1 cellular context compared by ENCODE assay signal in the genomic region with DNA sequence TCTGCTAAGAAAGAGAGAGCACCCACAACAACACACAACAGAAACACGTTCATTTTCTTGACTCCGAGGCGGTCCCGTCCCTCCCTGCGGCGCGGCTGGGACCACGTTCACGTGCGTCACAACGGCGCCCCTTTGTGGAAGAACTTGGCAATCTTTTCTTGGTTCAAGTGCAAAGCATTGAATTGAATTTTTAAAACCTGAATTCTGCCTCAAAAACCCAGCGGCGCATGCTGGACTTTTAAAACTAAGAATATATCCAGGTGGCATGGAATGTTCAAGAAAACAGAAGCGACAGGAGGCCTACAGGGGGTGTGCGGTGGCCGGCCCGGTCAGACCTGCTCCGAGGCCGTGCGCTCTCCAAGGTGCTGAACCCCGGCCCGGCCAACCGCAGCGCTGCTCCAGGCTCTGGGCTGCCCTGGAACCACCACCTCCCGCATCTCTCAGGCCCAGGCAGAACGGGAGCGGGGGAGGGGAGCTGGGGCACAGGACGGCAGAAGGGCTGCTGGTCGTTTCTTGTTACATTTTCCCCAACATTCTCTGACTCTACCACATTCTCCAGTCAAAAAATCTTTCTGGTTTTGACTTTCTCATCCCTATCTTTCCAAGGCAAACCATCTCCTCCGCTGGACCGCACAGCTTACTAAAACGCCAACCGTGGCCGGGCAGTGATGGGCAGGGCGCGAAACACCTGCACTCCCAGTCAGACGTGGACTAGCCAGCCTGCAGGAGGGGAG.
TF ChIP-seq lines count a peak whose summit lies in the region.

No MANE protein-coding gene starts in this region.

TF ChIP-seq in H1, 55 proteins besides CTCF, POLR2A, EP300 and RAD21:
- TF ChIP-seq, protein P1, sequence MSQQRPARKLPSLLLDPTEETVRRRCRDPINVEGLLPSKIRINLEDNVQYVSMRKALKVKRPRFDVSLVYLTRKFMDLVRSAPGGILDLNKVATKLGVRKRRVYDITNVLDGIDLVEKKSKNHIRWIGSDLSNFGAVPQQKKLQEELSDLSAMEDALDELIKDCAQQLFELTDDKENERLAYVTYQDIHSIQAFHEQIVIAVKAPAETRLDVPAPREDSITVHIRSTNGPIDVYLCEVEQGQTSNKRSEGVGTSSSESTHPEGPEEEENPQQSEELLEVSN (IDR thresholded peaks at IDR 0.05): no peak
- TF ChIP-seq KDM5A (IDR thresholded peaks at IDR 0.05; ENCODE audit: low read length) (peak; percentile 87; the same call in 1 of the 2 replicates), TAF7 (optimal IDR thresholded peaks at IDR 0.05; ENCODE audit: borderline replicate concordance, low read depth, low read length) (peak; percentile 35), JUND (IDR thresholded peaks at IDR 0.05; ENCODE audit: low read length) (no peak), JUN (IDR thresholded peaks at IDR 0.05; ENCODE audit: low read depth, low read length) (no peak), ASH2L (IDR thresholded peaks at IDR 0.05; ENCODE audit: low read length) (peak; percentile 25), SP1 (IDR thresholded peaks at IDR 0.05; ENCODE audit: low read depth, low read length) (0 out of 2 replicates have a peak, but pooled peaks have one; percentile 24), EZH2 (IDR thresholded peaks at IDR 0.05; ENCODE audit: low read depth, low read length, severe bottlenecking) (peak; percentile 31), EGR1 (IDR thresholded peaks at IDR 0.05; ENCODE audit: borderline replicate concordance, low read depth, low read length) (0 out of 2 replicates have a peak, but pooled peaks have one; percentile 23), TAF1 (IDR thresholded peaks at IDR 0.05; ENCODE audit: low read depth, low read length) (no peak), GABPA (IDR thresholded peaks at IDR 0.05; ENCODE audit: borderline replicate concordance, insufficient read depth, low read length) (peak; percentile 70; the same call in 1 of the 2 replicates), SRF (IDR thresholded peaks at IDR 0.05; ENCODE audit: low read depth, low read length) (0 out of 2 replicates have a peak, but pooled peaks have one; percentile 23), CREB1 (IDR thresholded peaks at IDR 0.05) (0 out of 2 replicates have a peak, but pooled peaks have one; percentile 14), HDAC2 (IDR thresholded peaks at IDR 0.05; ENCODE audit: borderline replicate concordance in 1 of 2, low read depth in 2 of 2, low read length in 2 of 2) (peak in 1 of 2 experiments; percentile 90; a peak in 2 of 4 replicates), SIX5 (IDR thresholded peaks at IDR 0.05; ENCODE audit: low read depth, low read length) (no peak), ZNF274 (IDR thresholded peaks at IDR 0.05; ENCODE audit: borderline replicate concordance, extremely low read depth, low read length) (no peak), SIN3A (conservative IDR thresholded peaks at IDR 0.05 in 1 of 2, IDR thresholded peaks at IDR 0.05 in 1 of 2; ENCODE audit: low read depth in 1 of 2, low read length in 2 of 2) (peak; percentile 94 to 96; a peak in 3 of 4 replicates), CTBP2 (IDR thresholded peaks at IDR 0.05; ENCODE audit: borderline replicate concordance, insufficient read depth, insufficient read length, low read length) (no peak), TBP (IDR thresholded peaks at IDR 0.05; ENCODE audit: low read depth, low read length) (no peak)
- TF ChIP-seq, protein P2, sequence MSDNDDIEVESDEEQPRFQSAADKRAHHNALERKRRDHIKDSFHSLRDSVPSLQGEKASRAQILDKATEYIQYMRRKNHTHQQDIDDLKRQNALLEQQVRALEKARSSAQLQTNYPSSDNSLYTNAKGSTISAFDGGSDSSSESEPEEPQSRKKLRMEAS (IDR thresholded peaks at IDR 0.05): peak; percentile 36; the same call in 1 of the 2 replicates
